ENCODE assay signal across 19 cellular contexts in genomic region chr2:68418855-68419254, GRCh38. TPM values are rescaled to one million over a fixed set of nuclear protein-coding genes. Genes with fewer than 3 reads are reported as not detected.
DNase-seq lines count a peak whose midpoint lies in the region; ATAC-seq and FAIRE-seq lines count a peak whose summit lies in the region.
"Had no signal": no experiment of that assay in that cellular context is flagged by ENCODE, and none has a peak within 500 bp of the region (broad histone marks: within the 10 kb centered on the region; RNA-seq: fewer than 3 reads in every experiment).

No MANE protein-coding gene starts in this region.

- peak; percentile 66 for ATAC-seq in GM18498 (IDR thresholded peaks at IDR 0.05; ENCODE audit: unreplicated experiment)
- peak; percentile 55 for ATAC-seq in HG03342 (IDR thresholded peaks at IDR 0.05; ENCODE audit: unreplicated experiment)
- no peak for ATAC-seq in HG02852 (IDR thresholded peaks at IDR 0.05; ENCODE audit: unreplicated experiment)
- ATAC-seq: left ventricle myocardium superior, right cardiac atrium had no signal

- DNase-seq in posterior vena cava (ENCODE audit: low spot score) (peak; percentile 43), frontal cortex (ENCODE audit: low spot score in 2 of 2) (no peak), amygdala (lab: John Stamatoyannopoulos, UW) (no peak), NCI-H128 (lab: John Stamatoyannopoulos, UW; ENCODE audit: unreplicated experiment) (no peak)
- DNase-seq: activated CD8-positive, alpha-beta memory T cell treated with anti-CD3 and anti-CD28 coated beads for 24 hours; activated naive CD4-positive, alpha-beta T cell treated with Interleukin-2 at 50 U/mL for 16 hours; glutamatergic neuron; left ventricle myocardium superior; right cardiac atrium; SIG-M5; stimulated activated CD4-positive, alpha-beta T cell treated with anti-CD3 and anti-CD28 coated beads, Interleukin-4, amount 100 ng/mL, for 1 hour had no signal

- FAIRE-seq in frontal cortex (lab: Jason Lieb, UNC), result no peak
- FAIRE-seq: endothelial cell of umbilical vein, TTC549 had no signal

- peak overlapping the region; percentile 80 for H3K27ac ChIP-seq in cingulate gyrus (ENCODE audit: low read depth, low read length)
- H3K27ac ChIP-seq: C4-2B had no signal

- intact Hi-C loops in posterior vena cava (cut with DNase I), result no loop called here

RNA-seq across cellular contexts. Expression of gene FBXO48, which starts 48.2 kb away (rescaled TPM):
- 1 to 10 TPM in 1 of 2 donors, under 1 TPM in 1; 0.51 to 1.3 TPM for total RNA-seq in posterior vena cava
- 0.82 TPM for total RNA-seq in frontal cortex
- total RNA-seq: G401 had no signal

RNA-seq across cellular contexts. Expression of gene APLF, which starts 48.5 kb away (rescaled TPM):
- total RNA-seq in posterior vena cava, result 1 to 10 TPM; 6.3 to 9.2 TPM
- total RNA-seq in frontal cortex, result 11.8 TPM

RNA-seq across cellular contexts. Expression of gene PLEK, which starts 53.8 kb away (rescaled TPM):
- total RNA-seq in posterior vena cava (10 to 100 TPM; 10.8 to 22.7 TPM), frontal cortex (1.6 TPM)
- total RNA-seq: G401 had no signal
